In the genomic region with DNA sequence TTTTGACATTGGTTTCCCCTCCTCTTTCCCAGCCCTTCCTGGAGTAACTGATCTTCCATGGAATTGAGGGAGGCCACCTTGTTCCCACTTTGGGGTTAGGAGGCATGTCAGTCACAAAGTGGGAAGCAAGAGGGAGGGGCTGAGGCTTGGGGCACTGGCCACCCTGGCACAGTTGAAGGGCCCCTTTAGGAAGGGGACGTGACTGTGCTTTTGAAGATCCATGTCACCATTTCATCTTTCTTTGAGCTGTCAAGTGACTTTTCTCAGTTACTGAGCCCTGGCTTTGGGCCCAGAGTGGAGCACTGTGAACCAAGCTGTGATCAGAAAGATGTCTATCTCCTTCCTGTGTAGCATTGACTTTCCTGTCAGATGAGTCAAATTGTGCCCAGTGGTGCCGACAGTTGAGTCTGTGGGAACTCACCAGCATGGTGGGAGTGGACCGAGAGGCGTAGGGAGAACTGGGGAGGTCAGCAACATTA, we compare ENCODE assay signal across 8 cellular contexts.
DNase-seq lines count a peak whose midpoint lies in the region; ATAC-seq, FAIRE-seq and TF ChIP-seq lines count a peak whose summit lies in the region.

No MANE protein-coding gene starts in this region.

- no peak for ATAC-seq in GM18868 (IDR thresholded peaks at IDR 0.05; ENCODE audit: unreplicated experiment)
- no peak for ATAC-seq in HG02870 (IDR thresholded peaks at IDR 0.05; ENCODE audit: unreplicated experiment)

- peak overlapping the region; percentile 20 for H3K27ac ChIP-seq in epithelial cell of prostate

- TF ChIP-seq POLR2A in H54 (IDR thresholded peaks at IDR 0.05; ENCODE audit: low read depth, low read length), result no peak

- DNase-seq in H54 (ENCODE audit: insufficient read length, low spot score) (peak; percentile 38), epithelial cell of prostate (ENCODE audit: low read depth, low spot score) (no peak), hypothalamus (lab: John Stamatoyannopoulos, UW) (no peak), DMS153 treated with DMSO at 0.1 percent for 48 hours (lab: John Stamatoyannopoulos, UW; ENCODE audit: unreplicated experiment) (no peak)
- DNase-seq in activated CD4-positive, alpha-beta T cell treated with anti-CD3 and anti-CD28 coated beads, Interleukin-2, amount 50 U/mL, for 4 hours, result peak; percentile 51 to 58
- DNase-seq in stimulated activated CD4-positive, alpha-beta T cell treated with anti-CD3 and anti-CD28 coated beads, Interleukin-2, amount 100 ng/mL, for 4 hours (ENCODE audit: low read depth), result peak; percentile 32

- no peak for FAIRE-seq in H54 (lab: Jason Lieb, UNC)

Comparison
In these comparisons a context has a peak if more than half of its experiments do, and no peak if none do; other contexts are left out.
1. DNase-seq: peak in H54 (single experiment), activated CD4-positive, alpha-beta T cell treated with anti-CD3 and anti-CD28 coated beads, Interleukin-2, amount 50 U/mL, for 4 hours (2 of 2) and stimulated activated CD4-positive, alpha-beta T cell treated with anti-CD3 and anti-CD28 coated beads, Interleukin-2, amount 100 ng/mL, for 4 hours (single experiment); none in epithelial cell of prostate (single experiment), hypothalamus (0 of 51) and DMS153 treated with DMSO at 0.1 percent for 48 hours (single experiment).